Comparison of ENCODE assay signal across 1 cellular context in the genomic region with DNA sequence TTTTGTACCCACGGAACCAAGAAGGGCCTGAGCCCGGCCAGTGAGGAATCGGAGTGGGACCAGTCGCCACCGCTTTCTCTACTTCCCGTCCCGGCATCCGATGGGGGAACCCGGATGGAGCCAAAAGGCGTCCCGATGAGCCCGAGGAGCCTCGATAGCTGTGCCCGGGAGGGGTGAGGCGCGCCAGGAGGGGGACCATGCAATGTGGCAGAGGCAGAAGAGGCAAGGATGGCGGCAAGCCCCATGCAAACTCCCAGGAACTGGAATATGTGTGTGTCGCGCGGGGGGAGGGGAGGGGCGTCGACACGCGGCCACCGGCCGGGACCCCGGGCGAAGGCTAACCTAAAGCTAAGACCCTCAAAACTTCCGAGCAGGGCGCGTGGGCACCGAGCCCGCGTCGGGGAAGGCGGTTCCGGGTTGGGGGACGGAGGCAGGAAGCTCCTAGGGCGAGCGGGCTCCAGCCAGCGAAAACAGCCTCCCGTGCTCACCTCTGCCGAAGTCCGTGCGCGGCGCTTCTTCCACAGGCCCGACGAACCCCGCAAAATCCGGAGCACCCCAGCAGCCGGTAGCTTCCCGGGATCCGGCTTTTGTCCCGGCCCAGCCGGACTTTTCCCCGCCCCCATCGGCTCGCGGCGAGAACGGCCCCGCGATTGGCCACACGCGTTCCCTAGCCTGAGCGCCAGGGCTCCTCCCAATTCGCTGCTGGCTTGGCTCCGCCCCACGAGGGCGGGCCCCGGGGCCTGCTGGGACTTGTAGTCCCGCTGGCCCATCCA.
TF ChIP-seq lines count a peak whose summit lies in the region.

A gene (minus strand): TSS at position 560 of the 773 bp plus-strand sequence. CDS start 5,078 bp downstream, outside the sequence.

TF ChIP-seq in HEK293, 187 proteins besides CTCF, POLR2A, EP300 and RAD21 (continued from another document):
- TF ChIP-seq, protein P1, sequence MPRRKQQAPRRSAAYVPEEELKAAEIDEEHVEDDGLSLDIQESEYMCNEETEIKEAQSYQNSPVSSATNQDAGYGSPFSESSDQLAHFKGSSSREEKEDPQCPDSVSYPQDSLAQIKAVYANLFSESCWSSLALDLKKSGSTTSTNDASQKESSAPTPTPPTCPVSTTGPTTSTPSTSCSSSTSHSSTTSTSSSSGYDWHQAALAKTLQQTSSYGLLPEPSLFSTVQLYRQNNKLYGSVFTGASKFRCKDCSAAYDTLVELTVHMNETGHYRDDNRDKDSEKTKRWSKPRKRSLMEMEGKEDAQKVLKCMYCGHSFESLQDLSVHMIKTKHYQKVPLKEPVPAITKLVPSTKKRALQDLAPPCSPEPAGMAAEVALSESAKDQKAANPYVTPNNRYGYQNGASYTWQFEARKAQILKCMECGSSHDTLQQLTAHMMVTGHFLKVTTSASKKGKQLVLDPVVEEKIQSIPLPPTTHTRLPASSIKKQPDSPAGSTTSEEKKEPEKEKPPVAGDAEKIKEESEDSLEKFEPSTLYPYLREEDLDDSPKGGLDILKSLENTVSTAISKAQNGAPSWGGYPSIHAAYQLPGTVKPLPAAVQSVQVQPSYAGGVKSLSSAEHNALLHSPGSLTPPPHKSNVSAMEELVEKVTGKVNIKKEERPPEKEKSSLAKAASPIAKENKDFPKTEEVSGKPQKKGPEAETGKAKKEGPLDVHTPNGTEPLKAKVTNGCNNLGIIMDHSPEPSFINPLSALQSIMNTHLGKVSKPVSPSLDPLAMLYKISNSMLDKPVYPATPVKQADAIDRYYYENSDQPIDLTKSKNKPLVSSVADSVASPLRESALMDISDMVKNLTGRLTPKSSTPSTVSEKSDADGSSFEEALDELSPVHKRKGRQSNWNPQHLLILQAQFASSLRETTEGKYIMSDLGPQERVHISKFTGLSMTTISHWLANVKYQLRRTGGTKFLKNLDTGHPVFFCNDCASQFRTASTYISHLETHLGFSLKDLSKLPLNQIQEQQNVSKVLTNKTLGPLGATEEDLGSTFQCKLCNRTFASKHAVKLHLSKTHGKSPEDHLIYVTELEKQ (tag by site-specific recombination; IDR thresholded peaks at IDR 0.05; ENCODE audit: borderline replicate concordance), result no peak
- TF ChIP-seq PRDM1 (tag by site-specific recombination; IDR thresholded peaks at IDR 0.05) (no peak), ZNF549 (tag by site-specific recombination; IDR thresholded peaks at IDR 0.05) (no peak), ZNF211 (tag by site-specific recombination; IDR thresholded peaks at IDR 0.05; ENCODE audit: low read depth) (no peak), ZFP41 (tag by site-specific recombination; IDR thresholded peaks at IDR 0.05; ENCODE audit: borderline replicate concordance) (no peak), OSR2 (tag by site-specific recombination; IDR thresholded peaks at IDR 0.05) (0 out of 2 replicates have a peak, but pooled peaks have one; percentile 15), ZNF292 (tag by site-specific recombination; IDR thresholded peaks at IDR 0.05; ENCODE audit: borderline replicate concordance, low read depth) (no peak)
- TF ChIP-seq, protein P2, sequence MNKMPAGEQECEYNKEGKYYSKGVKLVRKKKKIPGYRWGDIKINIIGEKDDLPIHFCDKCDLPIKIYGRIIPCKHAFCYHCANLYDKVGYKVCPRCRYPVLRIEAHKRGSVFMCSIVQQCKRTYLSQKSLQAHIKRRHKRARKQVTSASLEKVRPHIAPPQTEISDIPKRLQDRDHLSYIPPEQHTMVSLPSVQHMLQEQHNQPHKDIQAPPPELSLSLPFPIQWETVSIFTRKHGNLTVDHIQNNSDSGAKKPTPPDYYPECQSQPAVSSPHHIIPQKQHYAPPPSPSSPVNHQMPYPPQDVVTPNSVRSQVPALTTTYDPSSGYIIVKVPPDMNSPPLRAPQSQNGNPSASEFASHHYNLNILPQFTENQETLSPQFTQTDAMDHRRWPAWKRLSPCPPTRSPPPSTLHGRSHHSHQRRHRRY (tag by site-specific recombination; IDR thresholded peaks at IDR 0.05), result 0 out of 2 replicates have a peak, but pooled peaks have one; percentile 39
- TF ChIP-seq, protein P3, sequence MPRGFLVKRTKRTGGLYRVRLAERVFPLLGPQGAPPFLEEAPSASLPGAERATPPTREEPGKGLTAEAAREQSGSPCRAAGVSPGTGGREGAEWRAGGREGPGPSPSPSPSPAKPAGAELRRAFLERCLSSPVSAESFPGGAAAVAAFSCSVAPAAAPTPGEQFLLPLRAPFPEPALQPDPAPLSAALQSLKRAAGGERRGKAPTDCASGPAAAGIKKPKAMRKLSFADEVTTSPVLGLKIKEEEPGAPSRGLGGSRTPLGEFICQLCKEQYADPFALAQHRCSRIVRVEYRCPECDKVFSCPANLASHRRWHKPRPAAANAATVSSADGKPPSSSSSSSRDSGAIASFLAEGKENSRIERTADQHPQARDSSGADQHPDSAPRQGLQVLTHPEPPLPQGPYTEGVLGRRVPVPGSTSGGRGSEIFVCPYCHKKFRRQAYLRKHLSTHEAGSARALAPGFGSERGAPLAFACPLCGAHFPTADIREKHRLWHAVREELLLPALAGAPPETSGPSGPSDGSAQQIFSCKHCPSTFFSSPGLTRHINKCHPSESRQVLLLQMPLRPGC (tag by site-specific recombination; IDR thresholded peaks at IDR 0.05), result peak; percentile 32; the same call in 1 of the 2 replicates
- TF ChIP-seq, protein P4, sequence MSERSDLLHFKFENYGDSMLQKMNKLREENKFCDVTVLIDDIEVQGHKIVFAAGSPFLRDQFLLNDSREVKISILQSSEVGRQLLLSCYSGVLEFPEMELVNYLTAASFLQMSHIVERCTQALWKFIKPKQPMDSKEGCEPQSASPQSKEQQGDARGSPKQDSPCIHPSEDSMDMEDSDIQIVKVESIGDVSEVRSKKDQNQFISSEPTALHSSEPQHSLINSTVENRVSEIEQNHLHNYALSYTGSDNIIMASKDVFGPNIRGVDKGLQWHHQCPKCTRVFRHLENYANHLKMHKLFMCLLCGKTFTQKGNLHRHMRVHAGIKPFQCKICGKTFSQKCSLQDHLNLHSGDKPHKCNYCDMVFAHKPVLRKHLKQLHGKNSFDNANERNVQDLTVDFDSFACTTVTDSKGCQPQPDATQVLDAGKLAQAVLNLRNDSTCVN (tag by site-specific recombination; optimal IDR thresholded peaks at IDR 0.05), result peak; percentile 87
- TF ChIP-seq, protein P5, sequence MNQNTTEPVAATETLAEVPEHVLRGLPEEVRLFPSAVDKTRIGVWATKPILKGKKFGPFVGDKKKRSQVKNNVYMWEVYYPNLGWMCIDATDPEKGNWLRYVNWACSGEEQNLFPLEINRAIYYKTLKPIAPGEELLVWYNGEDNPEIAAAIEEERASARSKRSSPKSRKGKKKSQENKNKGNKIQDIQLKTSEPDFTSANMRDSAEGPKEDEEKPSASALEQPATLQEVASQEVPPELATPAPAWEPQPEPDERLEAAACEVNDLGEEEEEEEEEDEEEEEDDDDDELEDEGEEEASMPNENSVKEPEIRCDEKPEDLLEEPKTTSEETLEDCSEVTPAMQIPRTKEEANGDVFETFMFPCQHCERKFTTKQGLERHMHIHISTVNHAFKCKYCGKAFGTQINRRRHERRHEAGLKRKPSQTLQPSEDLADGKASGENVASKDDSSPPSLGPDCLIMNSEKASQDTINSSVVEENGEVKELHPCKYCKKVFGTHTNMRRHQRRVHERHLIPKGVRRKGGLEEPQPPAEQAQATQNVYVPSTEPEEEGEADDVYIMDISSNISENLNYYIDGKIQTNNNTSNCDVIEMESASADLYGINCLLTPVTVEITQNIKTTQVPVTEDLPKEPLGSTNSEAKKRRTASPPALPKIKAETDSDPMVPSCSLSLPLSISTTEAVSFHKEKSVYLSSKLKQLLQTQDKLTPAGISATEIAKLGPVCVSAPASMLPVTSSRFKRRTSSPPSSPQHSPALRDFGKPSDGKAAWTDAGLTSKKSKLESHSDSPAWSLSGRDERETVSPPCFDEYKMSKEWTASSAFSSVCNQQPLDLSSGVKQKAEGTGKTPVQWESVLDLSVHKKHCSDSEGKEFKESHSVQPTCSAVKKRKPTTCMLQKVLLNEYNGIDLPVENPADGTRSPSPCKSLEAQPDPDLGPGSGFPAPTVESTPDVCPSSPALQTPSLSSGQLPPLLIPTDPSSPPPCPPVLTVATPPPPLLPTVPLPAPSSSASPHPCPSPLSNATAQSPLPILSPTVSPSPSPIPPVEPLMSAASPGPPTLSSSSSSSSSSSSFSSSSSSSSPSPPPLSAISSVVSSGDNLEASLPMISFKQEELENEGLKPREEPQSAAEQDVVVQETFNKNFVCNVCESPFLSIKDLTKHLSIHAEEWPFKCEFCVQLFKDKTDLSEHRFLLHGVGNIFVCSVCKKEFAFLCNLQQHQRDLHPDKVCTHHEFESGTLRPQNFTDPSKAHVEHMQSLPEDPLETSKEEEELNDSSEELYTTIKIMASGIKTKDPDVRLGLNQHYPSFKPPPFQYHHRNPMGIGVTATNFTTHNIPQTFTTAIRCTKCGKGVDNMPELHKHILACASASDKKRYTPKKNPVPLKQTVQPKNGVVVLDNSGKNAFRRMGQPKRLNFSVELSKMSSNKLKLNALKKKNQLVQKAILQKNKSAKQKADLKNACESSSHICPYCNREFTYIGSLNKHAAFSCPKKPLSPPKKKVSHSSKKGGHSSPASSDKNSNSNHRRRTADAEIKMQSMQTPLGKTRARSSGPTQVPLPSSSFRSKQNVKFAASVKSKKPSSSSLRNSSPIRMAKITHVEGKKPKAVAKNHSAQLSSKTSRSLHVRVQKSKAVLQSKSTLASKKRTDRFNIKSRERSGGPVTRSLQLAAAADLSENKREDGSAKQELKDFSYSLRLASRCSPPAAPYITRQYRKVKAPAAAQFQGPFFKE (tag by site-specific recombination; IDR thresholded peaks at IDR 0.05; ENCODE audit: borderline replicate concordance), result no peak; the same call in 1 of the 2 replicates
